Comparison of ENCODE assay signal across 13 cellular contexts in the genomic region with DNA sequence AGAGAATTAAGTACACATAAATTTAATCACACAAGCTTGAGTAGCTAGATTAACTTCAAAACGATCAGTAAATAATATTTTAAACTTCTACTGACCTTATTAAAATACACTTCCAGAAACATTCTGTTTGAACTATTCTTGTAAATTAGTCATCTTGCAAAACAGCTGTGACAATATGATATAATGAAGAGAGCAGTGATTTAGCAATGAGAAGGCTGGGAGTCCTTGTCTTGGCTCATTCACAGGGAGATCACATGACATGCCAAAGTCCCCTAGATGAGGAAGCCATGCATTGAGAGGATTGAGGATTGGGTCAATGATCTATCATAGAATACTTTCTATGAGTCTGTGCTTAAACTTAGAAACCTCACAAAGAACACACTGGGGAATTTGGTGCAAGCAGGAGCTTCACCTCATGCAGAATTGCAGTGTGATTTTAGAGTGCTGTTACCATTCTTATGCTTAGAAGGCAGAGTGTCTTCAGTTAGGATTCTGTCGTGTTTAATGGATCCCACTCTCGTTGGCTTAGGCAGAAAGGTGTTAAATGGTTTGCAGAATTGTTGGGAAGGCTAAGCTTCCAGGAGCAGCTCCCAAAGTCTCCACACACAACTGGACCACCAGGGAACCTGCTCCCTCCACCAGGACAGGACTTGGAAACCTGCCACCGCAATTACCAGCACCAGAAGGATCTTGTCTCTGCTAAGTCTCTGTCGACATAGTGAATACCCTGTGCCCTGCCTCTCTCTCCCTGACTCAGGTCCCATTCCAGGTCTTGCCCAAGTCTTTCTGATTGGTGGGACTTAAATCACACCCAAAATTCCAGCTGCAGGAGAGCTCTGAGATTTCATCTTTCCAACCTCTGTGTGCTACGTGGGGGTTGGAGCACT.
DNase-seq lines count a peak whose midpoint lies in the region; ATAC-seq and TF ChIP-seq lines count a peak whose summit lies in the region.
"Had no signal": no experiment of that assay in that cellular context is flagged by ENCODE, and none has a peak within 500 bp of the region (broad histone marks: within the 10 kb centered on the region; RNA-seq: fewer than 3 reads in every experiment).

No MANE protein-coding gene starts in this region.

- in situ Hi-C loops in SK-MEL-5 (cut with HindIII; ENCODE audit: low pct_unique_long_range_greater_than_20kb, low sequenced_read_pairs): no loop called here

- peaks cover 9% of the 10 kb centered on the region for H3K27me3 ChIP-seq in BJ (ENCODE audit: control insufficient read depth, insufficient read depth, low read length)
- H3K27me3 ChIP-seq: tibial nerve had no signal

- ATAC-seq in omental fat pad (ENCODE audit: low FRiP score) (peak; percentile 79), GM18873 (IDR thresholded peaks at IDR 0.05; ENCODE audit: low FRiP score, unreplicated experiment) (no peak)
- ATAC-seq: naive thymus-derived CD4-positive, alpha-beta T cell; Panc1 had no signal

- POLR2A ChIA-PET in BJ (lab: Charles Lee): no interaction called here

- CTCF ChIA-PET in BJ (lab: Yijun Ruan, JAX): interaction anchor here (0.6 to 1.6 kb wide), 3 partner anchors 14 to 640 kb away, joined by 3 to 6 read pairs (median 3); no protein-coding TSS in a partner anchor

- TF ChIP-seq CTCF in BJ (IDR thresholded peaks at IDR 0.05; ENCODE audit: insufficient read depth, low read depth, low read length) (no peak), fibroblast of villous mesenchyme (IDR thresholded peaks at IDR 0.05; ENCODE audit: insufficient read depth, low read depth, low read length) (no peak), omental fat pad (IDR thresholded peaks at IDR 0.05) (no peak)

- intact Hi-C loops in posterior cingulate gyrus (cut with DNase I): no loop called here

- H3K4me3 ChIP-seq in BJ (ENCODE audit: low read depth, low read length) (no peak overlapping the region), fibroblast of villous mesenchyme (ENCODE audit: low read depth, low read length) (no peak overlapping the region)
- H3K4me3 ChIP-seq: tibial nerve had no signal

- DNase-seq in BJ (ENCODE audit: low read depth): peak; percentile 15
- DNase-seq in SK-MEL-5 (ENCODE audit: low read depth, low spot score): peak; percentile 32
- DNase-seq in fibroblast of villous mesenchyme (ENCODE audit: low read depth): peak; percentile 89
- DNase-seq in omental fat pad (ENCODE audit: low spot score): no peak
- DNase-seq in posterior cingulate gyrus: no peak
- no peak for DNase-seq in NCI-H1092 treated with DMSO at 0.1 percent for 48 hours (lab: John Stamatoyannopoulos, UW)
- no peak for DNase-seq in activated T-cell treated with anti-CD3 and anti-CD28 coated beads, Interleukin-2, amount 50 U/mL, for 1 hour
- DNase-seq: activated CD4-positive, alpha-beta T cell treated with anti-CD3 and anti-CD28 coated beads for 48 hours; naive thymus-derived CD4-positive, alpha-beta T cell; NCI-H1436 had no signal

- no peaks in the 10 kb centered on the region for H3K36me3 ChIP-seq in BJ (ENCODE audit: control insufficient read depth, insufficient read depth, low read length)
- H3K36me3 ChIP-seq: tibial nerve had no signal

Comparison
In these comparisons a context has a peak if more than half of its experiments do, and no peak if none do; other contexts are left out.
1. DNase-seq: peak in BJ (single experiment), SK-MEL-5 (single experiment) and fibroblast of villous mesenchyme (single experiment); none in omental fat pad (single experiment), posterior cingulate gyrus (0 of 10), NCI-H1092 treated with DMSO at 0.1 percent for 48 hours (single experiment) and activated T-cell treated with anti-CD3 and anti-CD28 coated beads, Interleukin-2, amount 50 U/mL, for 1 hour (single experiment).